6 cellular contexts compared by ENCODE assay signal in genomic region chr2:190339394-190339793, GRCh38.
"Had no signal": no experiment of that assay in that cellular context is flagged by ENCODE, and none has a peak within 500 bp of the region (broad histone marks: within the 10 kb centered on the region; RNA-seq: fewer than 3 reads in every experiment).

No MANE protein-coding gene starts in this region.

- H3K4me3 ChIP-seq: GM12878 had no signal

- FAIRE-seq: GM12878, GM12891, GM18507, GM19239 had no signal

- ATAC-seq: GM12878 had no signal

- DNase-seq: GDM1, GF-D8 had no signal
